17 cellular contexts compared by ENCODE assay signal in genomic region chr20:38550274-38550673, GRCh38. TPM values are rescaled to one million over a fixed set of nuclear protein-coding genes. Genes with fewer than 3 reads are reported as not detected.
DNase-seq lines count a peak whose midpoint lies in the region; ATAC-seq and TF ChIP-seq lines count a peak whose summit lies in the region.
"Had no signal": no experiment of that assay in that cellular context is flagged by ENCODE, and none has a peak within 500 bp of the region (broad histone marks: within the 10 kb centered on the region; RNA-seq: fewer than 3 reads in every experiment).

No MANE protein-coding gene starts in this region.

- H3K27me3 ChIP-seq in BE2C = no peaks in the 10 kb centered on the region
- no peaks in the 10 kb centered on the region for H3K27me3 ChIP-seq in OCI-LY3 (ENCODE audit: low read depth, low read length)
- H3K27me3 ChIP-seq in adrenal gland = no peaks in the 10 kb centered on the region
- H3K27me3 ChIP-seq: BLaER1, Peyer's patch had no signal

- no peaks in the 10 kb centered on the region for H3K9me3 Mint-ChIP-seq in endothelial cell (ENCODE audit: unreplicated experiment)
- H3K9me3 Mint-ChIP-seq: stimulated activated memory B cell treated with anti-CD40 and anti-IgM and Interleukin-4, amounts not matched to agents 10 μg/mL and 1 μg/mL and 100 μg/mL, for 72 hours had no signal

- no peaks in the 10 kb centered on the region for H4K20me1 ChIP-seq in OCI-LY3 (ENCODE audit: insufficient read depth, low read length)
- H4K20me1 ChIP-seq: BLaER1 had no signal

- H3K27me3 Mint-ChIP-seq in endothelial cell (ENCODE audit: unreplicated experiment) = peaks cover 5% of the 10 kb centered on the region
- H3K27me3 Mint-ChIP-seq: stimulated activated memory B cell treated with anti-CD40 and anti-IgM and Interleukin-4, amounts not matched to agents 10 μg/mL and 1 μg/mL and 100 μg/mL, for 72 hours had no signal

- H2AFZ ChIP-seq in OCI-LY3 (ENCODE audit: low read depth, low read length) = no peak overlapping the region

- no peak for ATAC-seq in HG03378 (IDR thresholded peaks at IDR 0.05; ENCODE audit: unreplicated experiment)
- ATAC-seq in GM18868 (IDR thresholded peaks at IDR 0.05; ENCODE audit: unreplicated experiment) = no peak
- ATAC-seq in HG03521 (IDR thresholded peaks at IDR 0.05; ENCODE audit: unreplicated experiment) = no peak
- ATAC-seq: stimulated activated memory B cell treated with anti-CD40 and anti-IgM and Interleukin-4, amounts not matched to agents 10 μg/mL and 1 μg/mL and 100 μg/mL, for 72 hours had no signal

- no peak overlapping the region for H3K9ac ChIP-seq in OCI-LY3 (ENCODE audit: low read length)
- H3K9ac ChIP-seq: BLaER1 had no signal

- TF ChIP-seq CTCF in BE2C (IDR thresholded peaks at IDR 0.05; ENCODE audit: low read depth, low read length) = peak; percentile 38
- peak; percentile 23 for TF ChIP-seq CTCF in GM12873 (IDR thresholded peaks at IDR 0.05; ENCODE audit: insufficient read depth, low read depth, low read length, missing control alignments)
- peak; percentile 35; the same call in 1 of the 2 replicates for TF ChIP-seq CTCF in OCI-LY3 (IDR thresholded peaks at IDR 0.05; ENCODE audit: low read depth, low read length)
- peak; percentile 27 for TF ChIP-seq CTCF in endothelial cell (IDR thresholded peaks at IDR 0.05; ENCODE audit: unreplicated experiment)
- no peak for TF ChIP-seq CTCF in adrenal gland (IDR thresholded peaks at IDR 0.05)

- 100% methylated on average over 1 of the region's 1 CpG for WGBS in adrenal gland, 4 donors

- H3K9me3 ChIP-seq in BE2C (no peaks in the 10 kb centered on the region), OCI-LY3 (ENCODE audit: insufficient read depth, low read length) (no peaks in the 10 kb centered on the region), adrenal gland (replicated peaks in 1 of 3) (no peaks in the 10 kb centered on the region)
- H3K9me3 ChIP-seq: BLaER1, Peyer's patch, prostate gland had no signal

- H3K4me1 ChIP-seq in BE2C (no peaks in the 10 kb centered on the region), OCI-LY3 (ENCODE audit: low read length) (no peaks in the 10 kb centered on the region), adrenal gland (replicated peaks in 1 of 2) (no peaks in the 10 kb centered on the region)
- H3K4me1 ChIP-seq: BLaER1, Peyer's patch had no signal

- H3K4me3 ChIP-seq in BE2C (ENCODE audit: low read depth, low read length) (no peak overlapping the region), OCI-LY3 (ENCODE audit: low read length) (no peak overlapping the region), adrenal gland (no peak overlapping the region)
- H3K4me3 ChIP-seq: BLaER1, Peyer's patch, prostate gland had no signal

- H3K36me3 ChIP-seq in BE2C = peaks cover 79% of the 10 kb centered on the region
- peaks cover 76% of the 10 kb centered on the region for H3K36me3 ChIP-seq in OCI-LY3 (replicated peaks; ENCODE audit: low read depth, low read length)
- peaks cover 0 to 89% of the 10 kb centered on the region in 2 donors for H3K36me3 ChIP-seq in adrenal gland (replicated peaks in 1 of 2)

- no peak overlapping the region for H3K4me3 Mint-ChIP-seq in endothelial cell (ENCODE audit: unreplicated experiment)
- H3K4me3 Mint-ChIP-seq: stimulated activated memory B cell treated with anti-CD40 and anti-IgM and Interleukin-4, amounts not matched to agents 10 μg/mL and 1 μg/mL and 100 μg/mL, for 72 hours had no signal

- H3K79me2 ChIP-seq in OCI-LY3 (ENCODE audit: low read length) = no peaks in the 10 kb centered on the region

- intact Hi-C loops in adrenal gland (cut with DNase I) = no loop called here

- no peaks in the 10 kb centered on the region for H3K4me1 Mint-ChIP-seq in endothelial cell (ENCODE audit: unreplicated experiment)
- H3K4me1 Mint-ChIP-seq: stimulated activated memory B cell treated with anti-CD40 and anti-IgM and Interleukin-4, amounts not matched to agents 10 μg/mL and 1 μg/mL and 100 μg/mL, for 72 hours had no signal

- no peak for TF ChIP-seq POLR2A in adrenal gland (IDR thresholded peaks at IDR 0.05)

- no peak overlapping the region for H3K27ac ChIP-seq in OCI-LY3 (ENCODE audit: low read length)
- H3K27ac ChIP-seq in adrenal gland = no peak overlapping the region
- H3K27ac ChIP-seq: BLaER1, Peyer's patch, prostate gland had no signal

- H3K27ac Mint-ChIP-seq in endothelial cell (ENCODE audit: unreplicated experiment) = no peak overlapping the region
- H3K27ac Mint-ChIP-seq: stimulated activated memory B cell treated with anti-CD40 and anti-IgM and Interleukin-4, amounts not matched to agents 10 μg/mL and 1 μg/mL and 100 μg/mL, for 72 hours had no signal

- H3K36me3 Mint-ChIP-seq in endothelial cell (ENCODE audit: low read depth, unreplicated experiment) = peaks cover 21% of the 10 kb centered on the region

- no peak for DNase-seq in BE2C
- no peak for DNase-seq in endothelial cell (ENCODE audit: low spot score)
- no peak for DNase-seq in adrenal gland
- DNase-seq: activated CD8-positive, alpha-beta memory T cell treated with anti-CD3 and anti-CD28 coated beads for 24 hours; activated naive CD4-positive, alpha-beta T cell treated with anti-CD3 and anti-CD28 coated beads, Interleukin-2, amount 50 U/mL, for 16 hours; NCI-H2081; Peyer's patch; stimulated activated CD4-positive, alpha-beta T cell treated with anti-CD3 and anti-CD28 coated beads, Interleukin-2, amount 100 ng/mL, for 24 hours had no signal

- H3K4me2 ChIP-seq in OCI-LY3 (ENCODE audit: low read length) = no peak overlapping the region
- H3K4me2 ChIP-seq: BLaER1 had no signal

RNA-seq across cellular contexts. Expression of gene ADIG, which starts 30.7 kb away (rescaled TPM):
- not detected for polyA plus RNA-seq in BE2C (2012; ENCODE audit: insufficient read depth, insufficient read length, low read depth)
- total RNA-seq in endothelial cell (ENCODE audit: unreplicated experiment) (not detected), adrenal gland (not detected)
- not detected for polyA plus RNA-seq in adrenal gland
- total RNA-seq: fibroblast of lung, Peyer's patch, prostate gland had no signal
- polyA plus RNA-seq: fibroblast of lung had no signal

RNA-seq across cellular contexts. Expression of gene ARHGAP40, which starts 51.3 kb away (rescaled TPM):
- polyA plus RNA-seq in BE2C (2012; ENCODE audit: insufficient read depth, insufficient read length, low read depth) = 0.46 TPM
- 0.64 TPM for total RNA-seq in endothelial cell (ENCODE audit: unreplicated experiment)
- total RNA-seq in adrenal gland = not detected
- under 1 TPM in 1 of 3 donors, not detected in 2; 0.08 TPM for polyA plus RNA-seq in adrenal gland
- total RNA-seq: fibroblast of lung, Peyer's patch had no signal
- polyA plus RNA-seq: fibroblast of lung had no signal

Comparison
In these comparisons a context has a peak if more than half of its experiments do, and no peak if none do; other contexts are left out.
1. CTCF ChIP-seq: peak in BE2C (single experiment), GM12873 (single experiment), OCI-LY3 (single experiment) and endothelial cell (single experiment); none in adrenal gland (0 of 6).